11 cellular contexts compared by ENCODE assay signal in the genomic region with DNA sequence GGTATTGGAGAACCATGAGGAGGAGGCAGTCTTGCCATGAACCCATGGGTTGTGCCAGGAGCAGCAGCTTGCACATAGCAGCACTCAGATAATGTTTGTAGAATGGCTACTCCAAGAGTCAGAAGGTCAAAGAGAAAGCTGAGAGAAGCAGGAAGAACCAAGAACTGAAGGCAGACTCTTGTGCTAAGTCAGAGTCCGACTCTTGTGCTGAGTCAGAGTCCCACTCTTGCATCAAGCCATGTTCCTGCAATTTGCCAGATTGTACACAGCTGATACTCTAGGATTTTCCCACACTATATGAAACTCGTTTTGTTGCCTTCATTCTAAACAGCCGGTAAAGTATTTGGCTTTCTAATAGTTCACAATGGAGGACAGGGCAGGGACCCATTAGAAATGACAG. TPM values are rescaled to one million over a fixed set of nuclear protein-coding genes. Genes with fewer than 3 reads are reported as not detected.
DNase-seq lines count a peak whose midpoint lies in the region; ATAC-seq, FAIRE-seq and TF ChIP-seq lines count a peak whose summit lies in the region.
"Had no signal": no experiment of that assay in that cellular context is flagged by ENCODE, and none has a peak within 500 bp of the region (broad histone marks: within the 10 kb centered on the region; RNA-seq: fewer than 3 reads in every experiment).

No MANE protein-coding gene starts in this region.

- WGBS in HepG2 (ENCODE audit: low lambda C conversion rate): 10% methylated on average over 3 of the region's 3 CpGs

- H3K4me2 ChIP-seq in HepG2 (ENCODE audit: low read depth, low read length): no peak overlapping the region

- no peaks in the 10 kb centered on the region for H3K36me3 ChIP-seq in HepG2 (replicated peaks in 1 of 2; ENCODE audit: control insufficient read depth in 1 of 2, insufficient read depth in 2 of 2, low read length in 2 of 2)

- H3K9ac ChIP-seq in HepG2 (ENCODE audit: insufficient read depth, low read depth, low read length): no peak overlapping the region
- H3K9ac ChIP-seq: parathyroid adenoma had no signal

- TF ChIP-seq CTCF in astrocyte of the spinal cord (IDR thresholded peaks at IDR 0.05; ENCODE audit: low read depth, low read length): no peak
- no peak for TF ChIP-seq CTCF in HepG2 (CRISPR knock-in tag; IDR thresholded peaks at IDR 0.05)

- no TSS peak for BruUV-seq in HepG2 (replicated peaks; lab: Mats Ljungman, UMichigan)

- H3K27me3 ChIP-seq in HepG2 (ENCODE audit: control insufficient read depth in 1 of 2, insufficient read depth in 2 of 2, low read length in 2 of 2): peaks cover 0 to 31% of the 10 kb centered on the region in 2 experiments; a peak in 1 of 5 replicates

- no peaks in the 10 kb centered on the region for H3K79me2 ChIP-seq in HepG2 (ENCODE audit: insufficient read depth, low read length)
- H3K79me2 ChIP-seq: parathyroid adenoma had no signal

- CTCF ChIA-PET in HepG2 (lab: Yijun Ruan, JAX; ENCODE audit: low intra/inter-chr PET ratio, low total read pairs): no interaction called here

- no peak overlapping the region for H3K4me3 Mint-ChIP-seq in activated naive CD8-positive, alpha-beta T cell treated with anti-CD3 and anti-CD28 coated beads for 36 hours

- H3K4me3 ChIP-seq in astrocyte of the spinal cord (ENCODE audit: low read depth, low read length) (no peak overlapping the region), HepG2 (replicated peaks in 1 of 3; ENCODE audit: insufficient read depth in 1 of 3, low read depth in 2 of 3, low read length in 3 of 3) (no peak overlapping the region)

- peak; percentile 50 for ATAC-seq in HG02870 (IDR thresholded peaks at IDR 0.05; ENCODE audit: unreplicated experiment)
- no peak for ATAC-seq in HepG2

- H3K9me3 ChIP-seq in HepG2 (ENCODE audit: low read length): no peaks in the 10 kb centered on the region

- H3K27me3 Mint-ChIP-seq in activated naive CD8-positive, alpha-beta T cell treated with anti-CD3 and anti-CD28 coated beads for 36 hours: peaks cover 91% of the 10 kb centered on the region

- H4K20me1 ChIP-seq in HepG2 (ENCODE audit: insufficient read depth, low read length): no peaks in the 10 kb centered on the region; the same call in 1 of the 2 replicates

- TF ChIP-seq RAD21 in HepG2 (CRISPR knock-in tag; IDR thresholded peaks at IDR 0.05): no peak

- H3K27ac Mint-ChIP-seq in activated naive CD8-positive, alpha-beta T cell treated with anti-CD3 and anti-CD28 coated beads for 36 hours: no peak overlapping the region

- H3K4me1 ChIP-seq in HepG2 (ENCODE audit: insufficient read depth, low read length): peaks cover 7% of the 10 kb centered on the region; the same call in 1 of the 2 replicates

- no peak for FAIRE-seq in HepG2 (lab: Jason Lieb, UNC)

- H3K4me1 Mint-ChIP-seq in activated naive CD8-positive, alpha-beta T cell treated with anti-CD3 and anti-CD28 coated beads for 36 hours: peaks cover 18% of the 10 kb centered on the region

- H3K9me3 Mint-ChIP-seq in activated naive CD8-positive, alpha-beta T cell treated with anti-CD3 and anti-CD28 coated beads for 36 hours: no peaks in the 10 kb centered on the region

- TF ChIP-seq EP300 in HepG2 (IDR thresholded peaks at IDR 0.05; ENCODE audit: low read depth in 2 of 2, low read length in 2 of 2) (no peak), HepG2 (CRISPR knock-in tag; IDR thresholded peaks at IDR 0.05; ENCODE audit: borderline replicate concordance) (no peak)

- no peak for TF ChIP-seq POLR2A in HepG2 (IDR thresholded peaks at IDR 0.05; ENCODE audit: insufficient read depth in 1 of 2, low read depth in 2 of 2, low read length in 2 of 2)

- intact Hi-C loops in HepG2 (cut with micrococcal nuclease; ENCODE audit: unreplicated experiment): no loop called here

- H3K36me3 Mint-ChIP-seq in activated naive CD8-positive, alpha-beta T cell treated with anti-CD3 and anti-CD28 coated beads for 36 hours: no peaks in the 10 kb centered on the region

- in situ Hi-C loops in astrocyte of the spinal cord (cut with HindIII; ENCODE audit: low sequenced_read_pairs) (no loop called here), HepG2 (cut with HindIII; ENCODE audit: extremely low pct_ligation_motif_present, low pct_unique_long_range_greater_than_20kb) (no loop called here)

- POLR2A ChIA-PET in HepG2 (lab: Yijun Ruan, JAX): no interaction called here

- no peak overlapping the region for H3K27ac ChIP-seq in HepG2 (ENCODE audit: extremely low read length, insufficient read depth, low read length)
- H3K27ac ChIP-seq: parathyroid adenoma had no signal

- DNase-seq in AG08396 (ENCODE audit: low spot score): peak; percentile 55
- DNase-seq in astrocyte of the spinal cord (ENCODE audit: low read depth, low spot score): peak; percentile 68
- no peak for DNase-seq in HepG2 (ENCODE audit: low spot score)
- no peak for DNase-seq in NCI-H748 (lab: John Stamatoyannopoulos, UW; ENCODE audit: unreplicated experiment)
- no peak for DNase-seq in stimulated activated CD4-positive, alpha-beta T cell treated with anti-CD3 and anti-CD28 coated beads, Interleukin-4, amount 100 ng/mL, for 24 hours
- DNase-seq in activated naive CD8-positive, alpha-beta T cell treated with anti-CD3 and anti-CD28 coated beads for 36 hours: no peak
- DNase-seq in SIG-M5 (lab: John Stamatoyannopoulos, UW): no peak
- DNase-seq: activated gamma-delta T cell treated with Interleukin-2 at 50 U/mL for 16 hours, T-helper 2 cell had no signal

- H2AFZ ChIP-seq in HepG2 (ENCODE audit: low read length): no peak overlapping the region

TF ChIP-seq in HepG2, 621 proteins besides CTCF, POLR2A, EP300 and RAD21 (continues in another document):
- TF ChIP-seq, protein P1, sequence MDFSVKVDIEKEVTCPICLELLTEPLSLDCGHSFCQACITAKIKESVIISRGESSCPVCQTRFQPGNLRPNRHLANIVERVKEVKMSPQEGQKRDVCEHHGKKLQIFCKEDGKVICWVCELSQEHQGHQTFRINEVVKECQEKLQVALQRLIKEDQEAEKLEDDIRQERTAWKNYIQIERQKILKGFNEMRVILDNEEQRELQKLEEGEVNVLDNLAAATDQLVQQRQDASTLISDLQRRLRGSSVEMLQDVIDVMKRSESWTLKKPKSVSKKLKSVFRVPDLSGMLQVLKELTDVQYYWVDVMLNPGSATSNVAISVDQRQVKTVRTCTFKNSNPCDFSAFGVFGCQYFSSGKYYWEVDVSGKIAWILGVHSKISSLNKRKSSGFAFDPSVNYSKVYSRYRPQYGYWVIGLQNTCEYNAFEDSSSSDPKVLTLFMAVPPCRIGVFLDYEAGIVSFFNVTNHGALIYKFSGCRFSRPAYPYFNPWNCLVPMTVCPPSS (IDR thresholded peaks at IDR 0.05): no peak
- peak; percentile 65; the same call in 1 of the 2 replicates for TF ChIP-seq MAFG (CRISPR knock-in tag; IDR thresholded peaks at IDR 0.05)

RNA-seq across cellular contexts. Expression of a gene that starts 26.2 kb away (rescaled TPM):
- 478 and 735 TPM in 2 replicates for total RNA-seq in HepG2 (2016; rRNA removed; fragmentation: Illumina TruSeq; extraction: Trizol)
- total RNA-seq in HepG2 (2016; cell fraction: cytosol; rRNA removed; fragmentation: Illumina TruSeq; extraction: Trizol; ENCODE audit: low read depth): 60.7 and 67.1 TPM in 2 replicates
- total RNA-seq in HepG2 (2016; cell fraction: insoluble cytoplasmic fraction; rRNA removed; fragmentation: Illumina TruSeq; extraction: Trizol): 492 and 742 TPM in 2 replicates
- 128 and 136 TPM in 2 replicates for total RNA-seq in HepG2 (2016; cell fraction: membrane; rRNA removed; fragmentation: Illumina TruSeq; extraction: Trizol)
- total RNA-seq in HepG2 (2016; cell fraction: nucleus; rRNA removed; fragmentation: Illumina TruSeq; extraction: Trizol): 233 and 239 TPM in 2 replicates
- polyA plus RNA-seq in HepG2 (2011; rRNA removed): 165 and 187 TPM in 2 replicates
- 153 and 171 TPM in 2 replicates for polyA plus RNA-seq in HepG2 (2011; cell fraction: cytosol; rRNA removed)
- 105 and 119 TPM in 2 replicates for polyA plus RNA-seq in HepG2 (2011; cell fraction: nucleus; rRNA removed)
- polyA plus RNA-seq in HepG2 (2012): 281 and 405 TPM in 2 replicates
- polyA plus RNA-seq in HepG2 (2016; cell fraction: cytosol; fragmentation: Illumina TruSeq; extraction: Trizol; ENCODE audit: low read depth): 26.8 and 33.1 TPM in 2 replicates
- polyA plus RNA-seq in HepG2 (2016; cell fraction: insoluble cytoplasmic fraction; fragmentation: Illumina TruSeq; extraction: Trizol; ENCODE audit: low read depth): 585 and 612 TPM in 2 replicates
- polyA plus RNA-seq in HepG2 (2016; cell fraction: membrane; fragmentation: Illumina TruSeq; extraction: Trizol; ENCODE audit: low read depth): 74.1 and 78.6 TPM in 2 replicates
- 287 and 304 TPM in 2 replicates for polyA plus RNA-seq in HepG2 (2016; cell fraction: nucleus; fragmentation: Illumina TruSeq; extraction: Trizol; ENCODE audit: insufficient read depth, low read depth)
- 402 and 449 TPM in 2 replicates for polyA minus RNA-seq in HepG2 (2011; rRNA and poly(A)+ RNA removed; ENCODE audit: low replicate concordance)
- 171 and 204 TPM in 2 replicates for polyA minus RNA-seq in HepG2 (2011; cell fraction: cytosol; rRNA and poly(A)+ RNA removed)
- 196 and 222 TPM in 2 replicates for polyA minus RNA-seq in HepG2 (2011; cell fraction: nucleus; rRNA and poly(A)+ RNA removed)
- total RNA-seq in activated naive CD8-positive, alpha-beta T cell treated with anti-CD3 and anti-CD28 coated beads for 36 hours: 100 to 1,000 TPM; 578 to 584 TPM

RNA-seq across cellular contexts. Expression of a gene that starts 58.4 kb away (rescaled TPM):
- total RNA-seq in HepG2 (2016; rRNA removed; fragmentation: Illumina TruSeq; extraction: Trizol): 184 and 270 TPM in 2 replicates
- 51.8 and 53.7 TPM in 2 replicates for total RNA-seq in HepG2 (2016; cell fraction: cytosol; rRNA removed; fragmentation: Illumina TruSeq; extraction: Trizol; ENCODE audit: low read depth)
- total RNA-seq in HepG2 (2016; cell fraction: insoluble cytoplasmic fraction; rRNA removed; fragmentation: Illumina TruSeq; extraction: Trizol): 190 and 264 TPM in 2 replicates
- total RNA-seq in HepG2 (2016; cell fraction: membrane; rRNA removed; fragmentation: Illumina TruSeq; extraction: Trizol): 150 and 153 TPM in 2 replicates
- 90.0 and 98.4 TPM in 2 replicates for total RNA-seq in HepG2 (2016; cell fraction: nucleus; rRNA removed; fragmentation: Illumina TruSeq; extraction: Trizol)
- 45.3 and 52.1 TPM in 2 replicates for polyA plus RNA-seq in HepG2 (2011; rRNA removed)
- 30.2 and 38.0 TPM in 2 replicates for polyA plus RNA-seq in HepG2 (2011; cell fraction: cytosol; rRNA removed)
- polyA plus RNA-seq in HepG2 (2011; cell fraction: nucleus; rRNA removed): 22.1 and 27.0 TPM in 2 replicates
- 73.5 and 77.9 TPM in 2 replicates for polyA plus RNA-seq in HepG2 (2012)
- polyA plus RNA-seq in HepG2 (2016; cell fraction: cytosol; fragmentation: Illumina TruSeq; extraction: Trizol; ENCODE audit: low read depth): 58.4 and 64.0 TPM in 2 replicates
- 240 and 256 TPM in 2 replicates for polyA plus RNA-seq in HepG2 (2016; cell fraction: insoluble cytoplasmic fraction; fragmentation: Illumina TruSeq; extraction: Trizol; ENCODE audit: low read depth)
- polyA plus RNA-seq in HepG2 (2016; cell fraction: membrane; fragmentation: Illumina TruSeq; extraction: Trizol; ENCODE audit: low read depth): 110 and 111 TPM in 2 replicates
- polyA plus RNA-seq in HepG2 (2016; cell fraction: nucleus; fragmentation: Illumina TruSeq; extraction: Trizol; ENCODE audit: insufficient read depth, low read depth): 129 and 137 TPM in 2 replicates
- 28.2 and 68.1 TPM in 2 replicates for polyA minus RNA-seq in HepG2 (2011; rRNA and poly(A)+ RNA removed; ENCODE audit: low replicate concordance)
- polyA minus RNA-seq in HepG2 (2011; cell fraction: cytosol; rRNA and poly(A)+ RNA removed): 50.5 and 61.1 TPM in 2 replicates
- polyA minus RNA-seq in HepG2 (2011; cell fraction: nucleus; rRNA and poly(A)+ RNA removed): 51.4 and 66.6 TPM in 2 replicates
- 100 to 1,000 TPM; 256 TPM for total RNA-seq in activated naive CD8-positive, alpha-beta T cell treated with anti-CD3 and anti-CD28 coated beads for 36 hours

Comparison
In these comparisons a context has a peak if more than half of its experiments do, and no peak if none do; other contexts are left out.
1. DNase-seq: peak in AG08396 (single experiment) and astrocyte of the spinal cord (single experiment); none in HepG2 (single experiment), NCI-H748 (single experiment), stimulated activated CD4-positive, alpha-beta T cell treated with anti-CD3 and anti-CD28 coated beads, Interleukin-4, amount 100 ng/mL, for 24 hours (single experiment), activated naive CD8-positive, alpha-beta T cell treated with anti-CD3 and anti-CD28 coated beads for 36 hours (single experiment) and SIG-M5 (single experiment).